ENCODE assay signal across 8 cellular contexts in the genomic region with DNA sequence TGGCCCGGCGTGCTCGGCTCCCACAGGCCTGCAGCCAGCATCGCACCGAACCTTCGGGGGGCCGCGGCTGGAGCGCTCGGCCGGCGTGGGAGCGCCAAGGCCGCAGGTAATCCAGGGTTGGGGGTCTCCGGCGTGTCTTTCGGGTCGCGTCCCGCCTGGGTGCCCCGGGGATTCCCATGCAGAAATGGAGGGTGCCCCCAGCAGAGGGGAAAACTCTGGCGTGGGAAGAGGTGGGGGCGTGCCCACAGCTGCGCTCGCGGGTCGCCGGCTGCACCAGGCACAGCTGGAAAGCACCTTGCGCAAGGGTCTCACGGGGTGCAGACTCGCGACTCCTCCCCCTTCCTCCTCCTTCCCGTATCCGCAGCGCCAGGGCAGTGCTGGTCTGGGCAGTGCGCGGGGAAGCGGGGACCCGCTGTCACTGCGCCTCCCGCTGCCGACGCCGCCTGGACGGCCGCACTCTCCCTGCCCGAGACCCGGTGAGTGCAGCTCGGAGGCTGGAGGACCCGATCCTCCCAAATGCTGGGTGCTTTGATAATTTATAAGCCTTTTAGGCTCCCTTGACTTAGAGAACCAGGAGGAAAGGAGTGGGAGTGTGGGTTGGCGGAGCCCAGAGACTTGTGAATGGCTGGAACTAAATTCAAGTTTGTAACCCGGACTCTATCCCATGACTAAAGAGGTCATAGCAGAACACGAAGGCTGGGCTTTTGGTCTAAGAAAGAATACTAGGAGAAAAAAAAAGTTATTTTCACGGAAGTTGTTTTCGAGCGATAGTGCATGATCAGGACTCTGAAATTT. TPM values are rescaled to one million over a fixed set of nuclear protein-coding genes. Genes with fewer than 3 reads are reported as not detected.
DNase-seq lines count a peak whose midpoint lies in the region; ATAC-seq and TF ChIP-seq lines count a peak whose summit lies in the region.

No MANE protein-coding gene starts in this region.

- H3K4me1 ChIP-seq in mucosa of descending colon (ENCODE audit: low read depth) = peaks cover 18% of the 10 kb centered on the region

- H3K4me3 Mint-ChIP-seq in stimulated activated naive B cell treated with anti-CD40 and anti-IgM and Interleukin-4, amounts not matched to agents 10 μg/mL and 1 μg/mL and 100 μg/mL, for 72 hours = peak overlapping the region; percentile 96 to 99

- H3K4me3 ChIP-seq in epithelial cell of esophagus (ENCODE audit: low read length) (peak overlapping the region; percentile 76), mucosa of descending colon (peak overlapping the region; percentile 83)

- no peaks in the 10 kb centered on the region for H3K36me3 ChIP-seq in mucosa of descending colon (ENCODE audit: low read depth)

- peaks cover 51 to 60% of the 10 kb centered on the region in 2 donors for H3K36me3 Mint-ChIP-seq in stimulated activated naive B cell treated with anti-CD40 and anti-IgM and Interleukin-4, amounts not matched to agents 10 μg/mL and 1 μg/mL and 100 μg/mL, for 72 hours

- no peaks in the 10 kb centered on the region for H3K27me3 Mint-ChIP-seq in stimulated activated naive B cell treated with anti-CD40 and anti-IgM and Interleukin-4, amounts not matched to agents 10 μg/mL and 1 μg/mL and 100 μg/mL, for 72 hours

- H3K9me3 Mint-ChIP-seq in stimulated activated naive B cell treated with anti-CD40 and anti-IgM and Interleukin-4, amounts not matched to agents 10 μg/mL and 1 μg/mL and 100 μg/mL, for 72 hours = no peaks in the 10 kb centered on the region

- ATAC-seq in HG02884 (IDR thresholded peaks at IDR 0.05; ENCODE audit: unreplicated experiment) (peak; percentile 36), mucosa of descending colon (peak; percentile 71)
- peak; percentile 62 to 63 for ATAC-seq in stimulated activated naive B cell treated with anti-CD40 and anti-IgM and Interleukin-4, amounts not matched to agents 10 μg/mL and 1 μg/mL and 100 μg/mL, for 72 hours (replicated peaks)

- peak overlapping the region; percentile 98 for H3K27ac Mint-ChIP-seq in stimulated activated naive B cell treated with anti-CD40 and anti-IgM and Interleukin-4, amounts not matched to agents 10 μg/mL and 1 μg/mL and 100 μg/mL, for 72 hours

- H3K9me3 ChIP-seq in mucosa of descending colon = no peaks in the 10 kb centered on the region

- intact Hi-C loops in mucosa of descending colon (cut with DNase I, micrococcal nuclease) = no loop called here

- peak; percentile 18 for DNase-seq in NCI-H2196 (lab: John Stamatoyannopoulos, UW; ENCODE audit: unreplicated experiment)
- no peak for DNase-seq in NCI-H2196 treated with DMSO at 0.1 percent for 48 hours (lab: John Stamatoyannopoulos, UW; ENCODE audit: unreplicated experiment)
- peak; percentile 85 to 90 for DNase-seq in NOMO-1 (lab: John Stamatoyannopoulos, UW; ENCODE audit: unreplicated experiment in 2 of 2)
- peak; percentile 27 for DNase-seq in activated T-cell treated with anti-CD3 and anti-CD28 coated beads for 1 hour (ENCODE audit: low read depth)
- DNase-seq in epithelial cell of esophagus (ENCODE audit: low read depth) = peak; percentile 77
- DNase-seq in mucosa of descending colon = peak; percentile 83 to 94 (median 86)
- peak; percentile 82 for DNase-seq in stimulated activated naive B cell treated with anti-CD40 and anti-IgM and Interleukin-4, amounts not matched to agents 10 μg/mL and 1 μg/mL and 100 μg/mL, for 72 hours

- peaks cover 48 to 67% of the 10 kb centered on the region in 2 donors for H3K4me1 Mint-ChIP-seq in stimulated activated naive B cell treated with anti-CD40 and anti-IgM and Interleukin-4, amounts not matched to agents 10 μg/mL and 1 μg/mL and 100 μg/mL, for 72 hours

- no peak for TF ChIP-seq CTCF in epithelial cell of esophagus (IDR thresholded peaks at IDR 0.05; ENCODE audit: insufficient read depth, low read depth, low read length, missing control alignments)
- no peak for TF ChIP-seq CTCF in mucosa of descending colon (IDR thresholded peaks at IDR 0.05)

RNA-seq across cellular contexts. Expression of a gene that starts 0.5 kb away (rescaled TPM):
- total RNA-seq in mucosa of descending colon = 10 to 100 TPM; 12.3 to 20.3 (median 18.1) TPM
